In the genomic region with DNA sequence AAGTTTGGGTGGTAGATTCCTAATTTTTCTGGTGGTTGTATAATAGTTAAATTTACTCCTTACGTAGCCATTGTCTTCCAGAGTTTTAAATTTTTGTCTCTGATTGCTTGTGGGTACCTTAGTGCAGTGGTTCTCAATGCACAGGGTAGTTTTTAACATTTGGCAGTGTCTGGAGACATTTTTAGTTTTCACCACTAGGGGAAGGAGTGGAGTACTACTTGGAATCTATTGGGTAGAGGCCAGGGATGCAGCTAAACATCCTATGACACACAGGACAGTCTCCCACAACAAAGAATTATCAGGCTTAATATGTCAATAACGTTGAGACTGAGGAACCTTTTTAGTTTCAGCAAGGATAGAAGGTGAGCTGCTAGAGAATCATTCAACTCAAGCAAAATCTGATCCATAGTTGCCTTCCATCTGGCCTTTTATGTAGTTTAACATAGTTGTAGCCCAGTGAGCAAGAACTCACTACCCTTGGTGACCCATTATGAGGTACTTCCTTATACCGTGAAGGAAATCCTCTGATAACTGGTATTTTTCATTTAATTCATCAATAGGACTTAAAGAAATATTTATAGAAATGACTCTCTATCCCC, we compare ENCODE assay signal across 8 cellular contexts. TPM values are rescaled to one million over a fixed set of nuclear protein-coding genes. Genes with fewer than 3 reads are reported as not detected.
DNase-seq lines count a peak whose midpoint lies in the region; ATAC-seq and TF ChIP-seq lines count a peak whose summit lies in the region.

No MANE protein-coding gene starts in this region.

- peak in 5 of 6 experiments; percentile 15 to 60 (median 39) for TF ChIP-seq CTCF in esophagus squamous epithelium (IDR thresholded peaks at IDR 0.05)
- peak; percentile 36 for TF ChIP-seq CTCF in smooth muscle cell (IDR thresholded peaks at IDR 0.05; ENCODE audit: borderline replicate concordance, insufficient read depth, poor library complexity, severe bottlenecking)

- H3K27ac ChIP-seq in esophagus squamous epithelium (no peak overlapping the region), smooth muscle cell (ENCODE audit: low read depth) (no peak overlapping the region)

- no peaks in the 10 kb centered on the region for H3K4me1 Mint-ChIP-seq in activated CD4-positive, alpha-beta T cell treated with anti-CD3 and anti-CD28 coated beads for 36 hours

- TF ChIP-seq POLR2A in esophagus squamous epithelium (IDR thresholded peaks at IDR 0.05): no peak

- 0 out of 2 replicates have a peak, but pooled peaks cover under 1% of the 10 kb centered on the region for H3K9me3 ChIP-seq in NT2/D1 (ENCODE audit: insufficient read depth, low read length)
- no peaks in the 10 kb centered on the region for H3K9me3 ChIP-seq in esophagus squamous epithelium
- no peaks in the 10 kb centered on the region for H3K9me3 ChIP-seq in smooth muscle cell (replicated peaks; ENCODE audit: low read depth)

- intact Hi-C loops in activated CD4-positive, alpha-beta T cell treated with anti-CD3 and anti-CD28 coated beads for 36 hours (cut with DNase I, micrococcal nuclease): no loop called here
- intact Hi-C loops in esophagus squamous epithelium (cut with DNase I): no loop called here

- H3K36me3 ChIP-seq in NT2/D1 (ENCODE audit: insufficient read depth, insufficient read length, low read length) (peaks cover 35% of the 10 kb centered on the region), esophagus squamous epithelium (no peaks in the 10 kb centered on the region), smooth muscle cell (ENCODE audit: low read depth) (no peaks in the 10 kb centered on the region)

- CTCF ChIA-PET in activated CD4-positive, alpha-beta T cell treated with anti-CD3 and anti-CD28 coated beads for 36 hours (lab: Charles Lee): interaction anchor here (0.7 to 1.9 kb wide), 9 partner anchors 9 to 26 kb away, joined by 3 to 7 read pairs (median 4); a partner anchor contains a TSS

- H3K9me3 Mint-ChIP-seq in activated CD4-positive, alpha-beta T cell treated with anti-CD3 and anti-CD28 coated beads for 36 hours (ENCODE audit: low read depth): no peaks in the 10 kb centered on the region

- DNase-seq in activated CD4-positive, alpha-beta T cell treated with anti-CD3 and anti-CD28 coated beads for 36 hours: no peak
- no peak for DNase-seq in activated CD4-positive, alpha-beta T cell treated with anti-CD3 and anti-CD28 coated beads, Interleukin-2, amount 50 U/mL, for 48 hours
- DNase-seq in NT2/D1 (ENCODE audit: low read depth, low spot score) (peak; percentile 11), esophagus squamous epithelium (lab: John Stamatoyannopoulos, UW) (no peak), smooth muscle cell (lab: John Stamatoyannopoulos, UW; ENCODE audit: unreplicated experiment) (no peak), HK-2 (ENCODE audit: unreplicated experiment) (no peak), NK-92 (lab: John Stamatoyannopoulos, UW; ENCODE audit: unreplicated experiment) (no peak)

- POLR2A ChIA-PET in activated CD4-positive, alpha-beta T cell treated with anti-CD3 and anti-CD28 coated beads for 36 hours (lab: Charles Lee): no interaction called here

- no peaks in the 10 kb centered on the region for H3K79me2 ChIP-seq in smooth muscle cell (ENCODE audit: low read depth)

- H3K27me3 Mint-ChIP-seq in activated CD4-positive, alpha-beta T cell treated with anti-CD3 and anti-CD28 coated beads for 36 hours: no peaks in the 10 kb centered on the region

- H3K4me3 ChIP-seq in NT2/D1 (ENCODE audit: insufficient read length, low read depth) (no peak overlapping the region), esophagus squamous epithelium (no peak overlapping the region), smooth muscle cell (no peak overlapping the region)

- no peaks in the 10 kb centered on the region for H3F3A ChIP-seq in smooth muscle cell (ENCODE audit: low read depth)

- no peaks in the 10 kb centered on the region for H4K20me1 ChIP-seq in smooth muscle cell (ENCODE audit: low read depth)

- no peak overlapping the region for H3K27ac Mint-ChIP-seq in activated CD4-positive, alpha-beta T cell treated with anti-CD3 and anti-CD28 coated beads for 36 hours

- H2AFZ ChIP-seq in smooth muscle cell (ENCODE audit: low read depth): no peak overlapping the region

- no peak overlapping the region for H3K9ac ChIP-seq in NT2/D1 (ENCODE audit: insufficient read length, low read depth)
- H3K9ac ChIP-seq in smooth muscle cell (ENCODE audit: low read depth): no peak overlapping the region

- H3K27me3 ChIP-seq in NT2/D1 (ENCODE audit: insufficient read depth, insufficient read length): no peaks in the 10 kb centered on the region
- H3K27me3 ChIP-seq in esophagus squamous epithelium: no peaks in the 10 kb centered on the region
- no peaks in the 10 kb centered on the region for H3K27me3 ChIP-seq in smooth muscle cell (ENCODE audit: low read depth)

- H3K36me3 Mint-ChIP-seq in activated CD4-positive, alpha-beta T cell treated with anti-CD3 and anti-CD28 coated beads for 36 hours (ENCODE audit: low read depth): peaks cover 5% of the 10 kb centered on the region

- peak; percentile 49 for ATAC-seq in activated CD4-positive, alpha-beta T cell treated with anti-CD3 and anti-CD28 coated beads for 36 hours
- ATAC-seq in HG02610 (IDR thresholded peaks at IDR 0.05; ENCODE audit: unreplicated experiment): peak; percentile 70

- H3K4me3 Mint-ChIP-seq in activated CD4-positive, alpha-beta T cell treated with anti-CD3 and anti-CD28 coated beads for 36 hours: no peak overlapping the region

- H3K4me2 ChIP-seq in smooth muscle cell: no peak overlapping the region

- 75 to 76% methylated on average over 3 of the region's 3 CpGs for WGBS in esophagus squamous epithelium, 2 donors
- WGBS in smooth muscle cell (ENCODE audit: low lambda C conversion rate): 80% methylated on average over 3 of the region's 3 CpGs

- no peaks in the 10 kb centered on the region for H3K4me1 ChIP-seq in NT2/D1 (ENCODE audit: insufficient read depth, insufficient read length)
- H3K4me1 ChIP-seq in esophagus squamous epithelium: no peaks in the 10 kb centered on the region
- no peaks in the 10 kb centered on the region for H3K4me1 ChIP-seq in smooth muscle cell (ENCODE audit: low read depth)

RNA-seq across cellular contexts. Expression of a gene that starts 8.6 kb away (rescaled TPM):
- total RNA-seq in activated CD4-positive, alpha-beta T cell treated with anti-CD3 and anti-CD28 coated beads for 36 hours: not detected
- 1 to 10 TPM; 3.8 to 8.0 (median 6.6) TPM for total RNA-seq in esophagus squamous epithelium
- 0.94 TPM in 1 of 2 replicates, not detected in the other for total RNA-seq in smooth muscle cell
- polyA plus RNA-seq in smooth muscle cell: 0.23 TPM in 1 of 2 replicates, not detected in the other

RNA-seq across cellular contexts. Expression of a gene that starts 25.7 kb away (rescaled TPM):
- 10 to 100 TPM in 1 of 2 experiments, 1 to 10 TPM in 1; 7.4 to 10.3 TPM for total RNA-seq in activated CD4-positive, alpha-beta T cell treated with anti-CD3 and anti-CD28 coated beads for 36 hours
- 1 to 10 TPM; 1.4 to 4.4 (median 3.8) TPM for total RNA-seq in esophagus squamous epithelium
- 2.8 and 14.5 TPM in 2 replicates for total RNA-seq in smooth muscle cell
- 1.7 and 3.0 TPM in 2 replicates for polyA plus RNA-seq in smooth muscle cell

RNA-seq across cellular contexts. Expression of a gene that starts 25.9 kb away (rescaled TPM):
- 10 to 100 TPM; 15.4 to 17.1 TPM for total RNA-seq in activated CD4-positive, alpha-beta T cell treated with anti-CD3 and anti-CD28 coated beads for 36 hours
- 10 to 100 TPM in 1 of 4 donors, 1 to 10 TPM in 3; 3.6 to 13.2 (median 6.7) TPM for total RNA-seq in esophagus squamous epithelium
- total RNA-seq in smooth muscle cell: 8.3 TPM in 2 replicates
- polyA plus RNA-seq in smooth muscle cell: 5.3 and 7.3 TPM in 2 replicates

RNA-seq across cellular contexts. Expression of a gene that starts 57.1 kb away (rescaled TPM):
- total RNA-seq in activated CD4-positive, alpha-beta T cell treated with anti-CD3 and anti-CD28 coated beads for 36 hours: 10 to 100 TPM in 1 of 2 experiments, 1 to 10 TPM in 1; 8.7 to 11.2 TPM
- total RNA-seq in esophagus squamous epithelium: 1 to 10 TPM; 4.2 to 9.0 (median 6.4) TPM
- total RNA-seq in smooth muscle cell: 8.6 and 19.1 TPM in 2 replicates
- polyA plus RNA-seq in smooth muscle cell: 12.8 and 14.0 TPM in 2 replicates
